Comparison of ENCODE assay signal across 23 cellular contexts in the genomic region with DNA sequence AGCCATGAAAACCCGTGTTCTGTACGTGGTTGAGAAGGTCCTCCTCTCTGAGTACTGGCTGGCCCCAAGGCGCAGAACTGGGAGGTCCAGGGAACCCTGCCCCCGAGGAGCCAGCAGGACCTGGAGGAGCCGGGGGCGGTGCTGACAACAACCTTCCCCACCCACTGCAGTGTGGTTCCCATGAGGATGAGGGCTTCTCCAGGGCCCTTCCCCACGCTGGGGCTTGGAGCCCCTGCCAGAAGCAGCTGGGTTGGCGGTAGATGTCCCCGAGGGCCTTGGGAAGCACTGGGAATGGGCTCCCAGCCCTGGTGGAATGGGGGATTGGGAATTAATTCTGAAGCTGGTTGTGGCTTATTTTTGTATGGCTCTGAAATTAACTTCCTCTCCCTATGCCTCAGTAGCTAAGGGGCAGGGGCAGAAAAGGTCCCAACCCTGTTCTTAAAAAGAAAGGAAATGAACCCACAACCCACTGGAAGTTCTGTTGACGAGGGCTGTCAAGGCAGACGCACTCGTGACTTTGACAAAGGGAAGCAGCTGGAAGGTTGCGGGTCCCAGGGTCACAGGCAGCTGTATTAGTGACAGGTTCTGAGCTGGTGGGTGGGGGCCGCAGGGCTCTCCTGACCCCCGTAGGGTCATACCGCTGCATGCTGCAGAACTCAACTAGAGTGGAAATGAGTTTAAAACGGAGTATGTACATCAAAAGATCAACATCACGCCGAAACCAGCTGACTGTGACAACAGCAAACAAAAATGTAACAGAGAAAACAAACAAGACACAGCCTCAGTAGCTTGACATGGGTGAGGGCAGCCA. TPM values are rescaled to one million over a fixed set of nuclear protein-coding genes. Genes with fewer than 3 reads are reported as not detected.
DNase-seq lines count a peak whose midpoint lies in the region; ATAC-seq, FAIRE-seq and TF ChIP-seq lines count a peak whose summit lies in the region.
"Had no signal": no experiment of that assay in that cellular context is flagged by ENCODE, and none has a peak within 500 bp of the region (broad histone marks: within the 10 kb centered on the region; RNA-seq: fewer than 3 reads in every experiment).

No MANE protein-coding gene starts in this region.

- H3K36me3 Mint-ChIP-seq in T-cell = peaks cover 32% of the 10 kb centered on the region

- POLR2A ChIA-PET in T-cell (lab: Charles Lee) = no interaction called here

- no peaks in the 10 kb centered on the region for H3K27me3 Mint-ChIP-seq in T-cell
- H3K27me3 Mint-ChIP-seq: activated naive CD8-positive, alpha-beta T cell treated with anti-CD3 and anti-CD28 coated beads, Interleukin-2, amount 50 U/mL, for 24 hours had no signal

- H3K27ac ChIP-seq in left ventricle myocardium inferior (replicated peaks) (peak overlapping the region; percentile 16), kidney (ENCODE audit: low read depth in 2 of 2, low read length in 2 of 2) (no peak overlapping the region), ascending aorta (no peak overlapping the region)
- H3K27ac ChIP-seq: foreskin keratinocyte, KMS-11, upper lobe of left lung had no signal

- H3K27ac Mint-ChIP-seq in T-cell = peak overlapping the region in 1 of 2 donors; percentile 66
- H3K27ac Mint-ChIP-seq: activated naive CD8-positive, alpha-beta T cell treated with anti-CD3 and anti-CD28 coated beads, Interleukin-2, amount 50 U/mL, for 24 hours had no signal

- H3K4me3 ChIP-seq in left ventricle myocardium inferior = no peak overlapping the region
- H3K4me3 ChIP-seq in kidney (ENCODE audit: low read length in 2 of 2) = no peak overlapping the region
- no peak overlapping the region for H3K4me3 ChIP-seq in ascending aorta
- H3K4me3 ChIP-seq: upper lobe of left lung had no signal

- H3K9ac ChIP-seq in kidney (ENCODE audit: low read length in 2 of 2) = no peak overlapping the region
- H3K9ac ChIP-seq: KMS-11 had no signal

- peaks cover 12 to 21% (median 13%) of the 10 kb centered on the region in 3 donors for H3K4me1 Mint-ChIP-seq in T-cell

- CTCF ChIA-PET in T-cell (lab: Charles Lee) = no interaction called here

- DNase-seq in left ventricle myocardium inferior = no peak
- DNase-seq in Right ventricle myocardium inferior (ENCODE audit: missing footprints) = no peak
- peak in 14 of 34 experiments; percentile 14 to 57 (median 36) for DNase-seq in T-cell
- peak; percentile 70 for DNase-seq in kidney
- DNase-seq in SW480 (ENCODE audit: low spot score) = no peak
- no peak for DNase-seq in ascending aorta (ENCODE audit: low spot score in 2 of 2)
- no peak for DNase-seq in D341Med (ENCODE audit: low spot score)
- DNase-seq in stimulated activated CD4-positive, alpha-beta T cell treated with anti-CD3 and anti-CD28 coated beads, Interleukin-2, amount 100 ng/mL, for 24 hours = no peak
- DNase-seq: ACHN; activated CD4-positive, alpha-beta T cell treated with anti-CD3 and anti-CD28 coated beads, Interleukin-2, amount 50 U/mL, for 48 hours; activated naive CD8-positive, alpha-beta T cell treated with anti-CD3 and anti-CD28 coated beads, Interleukin-2, amount 50 U/mL, for 24 hours; activated T-cell treated with anti-CD3 and anti-CD28 coated beads, Interleukin-2, amount 50 U/mL, for 4 hours; Calu3; foreskin keratinocyte; NCI-H1436 treated with DMSO at 0.1 percent for 48 hours; NCI-H226; NK-92 treated with Interleukin-12 subunit alpha and Interleukin-12 subunit beta, amount 100 ng/mL, for 24 hours; SIG-M5; stimulated activated naive CD4-positive, alpha-beta T cell treated with Interleukin-2 at 50 U/mL for 16 hours had no signal

- no peaks in the 10 kb centered on the region for H3K9me3 Mint-ChIP-seq in T-cell
- H3K9me3 Mint-ChIP-seq: activated naive CD8-positive, alpha-beta T cell treated with anti-CD3 and anti-CD28 coated beads, Interleukin-2, amount 50 U/mL, for 24 hours; activated T-cell treated with anti-CD3 and anti-CD28 coated beads, Interleukin-2, amount 50 U/mL, for 4 hours had no signal

- H3K36me3 ChIP-seq in left ventricle myocardium inferior = peaks cover 50% of the 10 kb centered on the region
- peaks cover 5 to 18% of the 10 kb centered on the region in 2 donors for H3K36me3 ChIP-seq in kidney (ENCODE audit: control insufficient read depth in 1 of 2, insufficient read depth in 2 of 2, low read length in 2 of 2)
- peaks cover 46 to 49% of the 10 kb centered on the region in 2 donors for H3K36me3 ChIP-seq in ascending aorta

- H3K9me3 ChIP-seq in left ventricle myocardium inferior (replicated peaks) (no peaks in the 10 kb centered on the region), kidney (ENCODE audit: control insufficient read depth in 1 of 2, low read length in 2 of 2) (no peaks in the 10 kb centered on the region), ascending aorta (no peaks in the 10 kb centered on the region)
- H3K9me3 ChIP-seq: upper lobe of left lung had no signal

- no peak for FAIRE-seq in kidney (lab: Jason Lieb, UNC)

- peaks cover 10% of the 10 kb centered on the region for H3K4me1 ChIP-seq in left ventricle myocardium inferior
- H3K4me1 ChIP-seq in kidney (ENCODE audit: control insufficient read depth in 1 of 2, insufficient read depth in 1 of 2, low read depth in 1 of 2, low read length in 2 of 2) = no peaks in the 10 kb centered on the region
- H3K4me1 ChIP-seq in ascending aorta = no peaks in the 10 kb centered on the region
- H3K4me1 ChIP-seq: foreskin keratinocyte, upper lobe of left lung had no signal

- H3K27me3 ChIP-seq in left ventricle myocardium inferior (ENCODE audit: low read depth) (no peaks in the 10 kb centered on the region), ascending aorta (no peaks in the 10 kb centered on the region)
- H3K27me3 ChIP-seq: foreskin keratinocyte, upper lobe of left lung had no signal

- no peak for ATAC-seq in Right ventricle myocardium inferior
- ATAC-seq in T-cell (replicated peaks in 1 of 4) = peak; percentile 17 to 86 (median 54)
- ATAC-seq: activated naive CD8-positive, alpha-beta T cell treated with anti-CD3 and anti-CD28 coated beads, Interleukin-2, amount 50 U/mL, for 24 hours; activated T-cell treated with anti-CD3 and anti-CD28 coated beads, Interleukin-2, amount 50 U/mL, for 4 hours; foreskin keratinocyte had no signal

- intact Hi-C loops in left ventricle myocardium inferior (cut with micrococcal nuclease) = no loop called here
- intact Hi-C loops in Right ventricle myocardium inferior (cut with DNase I) = no loop called here
- intact Hi-C loops in kidney (cut with DNase I) = no loop called here
- intact Hi-C loops in ascending aorta (cut with DNase I) = no loop called here

- no peak for TF ChIP-seq CTCF in left ventricle myocardium inferior (IDR thresholded peaks at IDR 0.05; ENCODE audit: borderline replicate concordance)
- no peak for TF ChIP-seq CTCF in kidney (IDR thresholded peaks at IDR 0.05; ENCODE audit: borderline replicate concordance, extremely low read depth, insufficient read depth)
- TF ChIP-seq CTCF in ascending aorta (IDR thresholded peaks at IDR 0.05) = no peak

- peak overlapping the region in 1 of 3 donors; percentile 65 for H3K4me3 Mint-ChIP-seq in T-cell
- H3K4me3 Mint-ChIP-seq: activated naive CD8-positive, alpha-beta T cell treated with anti-CD3 and anti-CD28 coated beads, Interleukin-2, amount 50 U/mL, for 24 hours; activated T-cell treated with anti-CD3 and anti-CD28 coated beads, Interleukin-2, amount 50 U/mL, for 4 hours had no signal

RNA-seq across cellular contexts. Expression of a gene that starts 13.9 kb away (rescaled TPM):
- 10.6 TPM for total RNA-seq in left ventricle myocardium inferior
- 12.8 TPM for total RNA-seq in Right ventricle myocardium inferior
- 10 to 100 TPM; 31.6 to 73.0 (median 43.5) TPM for total RNA-seq in T-cell
- 40.7 TPM for total RNA-seq in kidney
- 3.2 TPM for polyA plus RNA-seq in kidney (ENCODE audit: insufficient read depth, low read depth, low replicate concordance)
- 58.1 TPM for total RNA-seq in ascending aorta

RNA-seq across cellular contexts. Expression of a gene that starts 34.0 kb away (rescaled TPM):
- total RNA-seq in left ventricle myocardium inferior = 0.14 TPM
- 0.16 TPM for total RNA-seq in Right ventricle myocardium inferior
- 1 to 10 TPM in 2 of 5 donors, under 1 TPM in 3; 0.38 to 1.8 (median 0.70) TPM for total RNA-seq in T-cell
- 1.6 TPM for total RNA-seq in kidney
- 0.47 TPM for polyA plus RNA-seq in kidney (ENCODE audit: insufficient read depth, low read depth, low replicate concordance)
- total RNA-seq in ascending aorta = not detected
- total RNA-seq: Calu3 had no signal

RNA-seq across cellular contexts. Expression of a gene that starts 38.9 kb away (rescaled TPM):
- total RNA-seq in left ventricle myocardium inferior (5.3 TPM), Right ventricle myocardium inferior (6.1 TPM), T-cell (10 to 100 TPM; 20.7 to 30.3 (median 29.0) TPM), kidney (13.4 TPM), ascending aorta (14.0 TPM)
- 6.1 TPM for polyA plus RNA-seq in kidney (ENCODE audit: insufficient read depth, low read depth, low replicate concordance)

RNA-seq across cellular contexts. Expression of a gene that starts 40.4 kb away (rescaled TPM):
- total RNA-seq in left ventricle myocardium inferior = not detected
- not detected for total RNA-seq in Right ventricle myocardium inferior
- not detected for total RNA-seq in T-cell
- total RNA-seq in kidney = 0.38 TPM
- not detected for polyA plus RNA-seq in kidney (ENCODE audit: insufficient read depth, low read depth, low replicate concordance)
- total RNA-seq in ascending aorta = not detected
- total RNA-seq: activated T-cell treated with anti-CD3 and anti-CD28 coated beads, Interleukin-2, amount 50 U/mL, for 4 hours; Calu3; mesenteric fat pad; osteocyte; upper lobe of left lung had no signal

RNA-seq across cellular contexts. Expression of a gene that starts 50.8 kb away (rescaled TPM):
- total RNA-seq in left ventricle myocardium inferior (not detected), Right ventricle myocardium inferior (0.11 TPM), T-cell (under 1 TPM; 0.15 to 0.47 (median 0.23) TPM), kidney (1.1 TPM), ascending aorta (not detected)
- 0.26 TPM for polyA plus RNA-seq in kidney (ENCODE audit: insufficient read depth, low read depth, low replicate concordance)
